ENCODE assay signal across 9 cellular contexts in the genomic region with DNA sequence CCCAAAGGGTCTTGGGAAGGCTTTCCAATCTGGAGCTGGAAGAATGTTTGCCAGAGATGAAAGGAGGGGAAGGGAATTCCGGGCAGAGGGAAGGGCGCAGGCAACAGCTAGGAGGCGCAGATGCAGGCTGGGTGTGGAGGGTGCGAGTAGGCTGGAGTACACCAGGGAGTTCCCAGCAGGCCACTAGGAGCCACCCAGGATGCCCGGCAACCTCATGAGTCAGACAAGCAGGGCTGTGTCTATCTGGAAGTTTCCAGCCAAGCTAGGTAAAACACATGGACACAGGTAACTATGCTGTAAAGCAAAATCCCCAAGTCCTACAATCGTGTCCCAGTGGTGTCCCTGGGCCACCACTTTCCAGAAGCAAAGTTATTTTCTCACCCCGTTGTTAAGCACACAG. TPM values are rescaled to one million over a fixed set of nuclear protein-coding genes. Genes with fewer than 3 reads are reported as not detected.
DNase-seq lines count a peak whose midpoint lies in the region; ATAC-seq and TF ChIP-seq lines count a peak whose summit lies in the region.
"Had no signal": no experiment of that assay in that cellular context is flagged by ENCODE, and none has a peak within 500 bp of the region (broad histone marks: within the 10 kb centered on the region; RNA-seq: fewer than 3 reads in every experiment).

No MANE protein-coding gene starts in this region.

- H3K27ac ChIP-seq in RWPE1 (peak overlapping the region; percentile 93), fibroblast of lung (ENCODE audit: insufficient read depth, low read length) (peak overlapping the region; percentile 56)

- ATAC-seq in GM19351 (IDR thresholded peaks at IDR 0.05; ENCODE audit: unreplicated experiment) (no peak), HG03139 (IDR thresholded peaks at IDR 0.05; ENCODE audit: unreplicated experiment) (no peak), GM21381 (IDR thresholded peaks at IDR 0.05; ENCODE audit: unreplicated experiment) (no peak)

- DNase-seq in GM03348 (ENCODE audit: low spot score) (peak; percentile 54), RWPE1 (ENCODE audit: low spot score) (peak; percentile 84), fibroblast of lung (ENCODE audit: low read depth in 2 of 2) (peak in 1 of 2 donors; percentile 42), nucleus accumbens (lab: John Stamatoyannopoulos, UW) (no peak)

- no peaks in the 10 kb centered on the region for H4K20me1 ChIP-seq in fibroblast of lung (ENCODE audit: control insufficient read depth, extremely low read depth, insufficient read depth, low read length)

- H3K79me2 ChIP-seq in fibroblast of lung (ENCODE audit: control insufficient read depth, insufficient read depth, low read length) = peaks cover 36% of the 10 kb centered on the region

- CTCF ChIA-PET in RWPE1 (lab: Yijun Ruan, JAX) = interaction anchor here (0.6 to 1.5 kb wide), 6 partner anchors 38 to 1041 kb away, joined by 3 to 8 read pairs (median 3); no protein-coding TSS in a partner anchor

- POLR2A ChIA-PET in RWPE1 (lab: Yijun Ruan, JAX; ENCODE audit: low non-redundant PET) = no interaction called here

- peak overlapping the region; percentile 71 for H3K4me2 ChIP-seq in fibroblast of lung (ENCODE audit: extremely low read depth, insufficient read depth, low read length)
- H3K4me2 ChIP-seq in skeletal muscle satellite cell (ENCODE audit: low read length) = peak overlapping the region; percentile 95

- H3K36me3 ChIP-seq in fibroblast of lung (ENCODE audit: control insufficient read depth, insufficient read depth, low read length) (peaks cover 1% of the 10 kb centered on the region), skeletal muscle satellite cell (ENCODE audit: insufficient read depth, low read length) (no peaks in the 10 kb centered on the region)

- peak overlapping the region in 2 of 4 experiments; percentile 18 to 59 for H3K4me3 ChIP-seq in fibroblast of lung (replicated peaks in 1 of 4; ENCODE audit: control extremely low read depth in 1 of 4, insufficient read depth in 1 of 4, low read depth in 3 of 4, low read length in 4 of 4)
- H3K4me3 ChIP-seq in skeletal muscle satellite cell (ENCODE audit: low read length) = peak overlapping the region; percentile 87

- H3K27me3 ChIP-seq in fibroblast of lung (ENCODE audit: control insufficient read depth, insufficient read depth, low read length) (no peaks in the 10 kb centered on the region), skeletal muscle satellite cell (ENCODE audit: control insufficient read depth, insufficient read depth, low read length) (no peaks in the 10 kb centered on the region)

- H2AFZ ChIP-seq in fibroblast of lung (ENCODE audit: low read length) = no peak overlapping the region

- H3K4me1 ChIP-seq in fibroblast of lung (ENCODE audit: control insufficient read depth, extremely low read depth, insufficient read depth, low read length) (peaks cover 14% of the 10 kb centered on the region), skeletal muscle satellite cell (ENCODE audit: control insufficient read depth, insufficient read depth, low read length) (peaks cover 33% of the 10 kb centered on the region)

- H3K9ac ChIP-seq in fibroblast of lung (ENCODE audit: insufficient read depth, low read length) (no peak overlapping the region), skeletal muscle satellite cell (ENCODE audit: low read depth, low read length) (no peak overlapping the region)

- TF ChIP-seq CTCF in RWPE1 (conservative IDR thresholded peaks at IDR 0.05; ENCODE audit: low read depth) (peak; percentile 19; the same call in 1 of the 2 replicates), fibroblast of lung (conservative IDR thresholded peaks at IDR 0.05 in 1 of 2, IDR thresholded peaks at IDR 0.05 in 1 of 2; ENCODE audit: low read depth in 1 of 2, low read length in 2 of 2) (peak in 1 of 2 donors; percentile 17)

- H3K9me3 ChIP-seq in fibroblast of lung (ENCODE audit: control insufficient read depth, insufficient read depth, low read depth, low read length) (no peaks in the 10 kb centered on the region), skeletal muscle satellite cell (replicated peaks; ENCODE audit: low read length) (no peaks in the 10 kb centered on the region)

RNA-seq across cellular contexts. Expression of a gene that starts 1.0 kb away (rescaled TPM):
- total RNA-seq in fibroblast of lung = 103 and 180 TPM in 2 replicates
- polyA plus RNA-seq in fibroblast of lung = 59.3 and 115 TPM in 2 replicates
- 135 and 351 TPM in 2 replicates for polyA plus RNA-seq in fibroblast of lung (2012)
- 374 and 622 TPM in 2 replicates for polyA minus RNA-seq in fibroblast of lung (ENCODE audit: low replicate concordance)
- 56.0 and 67.7 TPM in 2 replicates for total RNA-seq in skeletal muscle satellite cell (2012; rRNA removed)

RNA-seq across cellular contexts. Expression of a gene that starts 21.6 kb away (rescaled TPM):
- under 0.01 TPM in 1 of 2 replicates, not detected in the other for total RNA-seq in fibroblast of lung
- polyA plus RNA-seq in fibroblast of lung = 0.02 TPM in 1 of 2 replicates, not detected in the other
- not detected in 2 replicates for polyA plus RNA-seq in fibroblast of lung (2012)
- 0.78 TPM in 1 of 2 replicates, not detected in the other for polyA minus RNA-seq in fibroblast of lung (ENCODE audit: low replicate concordance)
- not detected in 2 replicates for total RNA-seq in skeletal muscle satellite cell (2012; rRNA removed)
- total RNA-seq: LHCN-M2 had no signal

Comparison
In these comparisons a context has a peak if more than half of its experiments do, and no peak if none do; other contexts are left out.
1. DNase-seq: peak in GM03348 (single experiment) and RWPE1 (single experiment); none in nucleus accumbens (0 of 56).